Comparison of ENCODE assay signal across 1 cellular context in genomic region chr3:16507540-16508241, GRCh38.
TF ChIP-seq lines count a peak whose summit lies in the region.

No MANE protein-coding gene starts in this region.

TF ChIP-seq in GM12878, 131 proteins besides CTCF, POLR2A, EP300 and RAD21:
- TF ChIP-seq IKZF1 (conservative IDR thresholded peaks at IDR 0.05) (0 out of 2 replicates have a peak, but pooled peaks have one; percentile 11), NBN (IDR thresholded peaks at IDR 0.05) (peak; percentile 95), SMAD1 (IDR thresholded peaks at IDR 0.05; ENCODE audit: low read depth, partially characterized antibody) (peak; percentile 44), IRF4 (IDR thresholded peaks at IDR 0.05; ENCODE audit: low read depth, low read length) (0 out of 2 replicates have a peak, but pooled peaks have one; percentile 21), POLR2AphosphoS5 (IDR thresholded peaks at IDR 0.05; ENCODE audit: low read length) (peak; percentile 71), BMI1 (IDR thresholded peaks at IDR 0.05; ENCODE audit: borderline replicate concordance) (peak; percentile 50; the same call in 1 of the 2 replicates), HDGF (IDR thresholded peaks at IDR 0.05) (peak; percentile 99), IKZF2 (IDR thresholded peaks at IDR 0.05) (peak in 1 of 2 experiments; percentile 42; a peak in 1 of 4 replicates), BCL3 (IDR thresholded peaks at IDR 0.05; ENCODE audit: borderline replicate concordance, insufficient read depth, low read depth, low read length, poor library complexity, severe bottlenecking) (peak; percentile 82), BACH1 (IDR thresholded peaks at IDR 0.05; ENCODE audit: borderline replicate concordance) (peak; percentile 9; the same call in 1 of the 2 replicates), EGR1 (IDR thresholded peaks at IDR 0.05; ENCODE audit: borderline replicate concordance in 1 of 2, low read depth in 2 of 2, low read length in 2 of 2) (no peak), PKNOX1 (IDR thresholded peaks at IDR 0.05) (peak; percentile 23; the same call in 1 of the 2 replicates), SKIL (IDR thresholded peaks at IDR 0.05; ENCODE audit: low read depth, poor library complexity, severe bottlenecking) (peak; percentile 10), ZBTB40 (IDR thresholded peaks at IDR 0.05; ENCODE audit: borderline replicate concordance) (0 out of 2 replicates have a peak, but pooled peaks have one; percentile 8), RELB (IDR thresholded peaks at IDR 0.05; ENCODE audit: low read depth) (peak; percentile 50; the same call in 1 of the 2 replicates), YBX1 (IDR thresholded peaks at IDR 0.05) (peak; percentile 68; the same call in 1 of the 2 replicates), PAX5 (IDR thresholded peaks at IDR 0.05; ENCODE audit: borderline replicate concordance, low read depth, low read length) (no peak), ZBED1 (IDR thresholded peaks at IDR 0.05; ENCODE audit: borderline replicate concordance) (peak; percentile 31; the same call in 1 of the 2 replicates), ATF7 (IDR thresholded peaks at IDR 0.05; ENCODE audit: low read depth) (peak; percentile 24; the same call in 1 of the 2 replicates), JUNB (IDR thresholded peaks at IDR 0.05) (no peak), FOS (IDR thresholded peaks at IDR 0.05; ENCODE audit: borderline replicate concordance, extremely low read depth, insufficient read length) (no peak), LARP7 (IDR thresholded peaks at IDR 0.05) (0 out of 2 replicates have a peak, but pooled peaks have one; percentile 29), ZZZ3 (IDR thresholded peaks at IDR 0.05; ENCODE audit: control insufficient read depth, insufficient read length, low read depth) (no peak), MLLT1 (IDR thresholded peaks at IDR 0.05) (peak; percentile 98)
